8 cellular contexts compared by ENCODE assay signal in genomic region chr19:17304386-17305047, GRCh38. TPM values are rescaled to one million over a fixed set of nuclear protein-coding genes. Genes with fewer than 3 reads are reported as not detected.
A peak's percentile ranks its signal among the peaks of the same experiment; 100 is the strongest.
DNase-seq lines count a peak whose midpoint lies in the region; ATAC-seq and TF ChIP-seq lines count a peak whose summit lies in the region.

No MANE protein-coding gene starts in this region.

- H3K79me2 ChIP-seq in HCT116 (ENCODE audit: insufficient read depth, low read length) = peaks cover 14% of the 10 kb centered on the region

- TF ChIP-seq RAD21 in HCT116 (IDR thresholded peaks at IDR 0.05; ENCODE audit: low read depth) = no peak

- DNase-seq in A673 (ENCODE audit: low spot score) (no peak), HCT116 (ENCODE audit: low read depth, low spot score) (no peak), breast epithelium (ENCODE audit: low spot score in 2 of 2) (peak in 1 of 2 donors; percentile 61), RPMI8226 (no peak), NCI-H510A treated with DMSO at 0.1 percent for 48 hours (lab: John Stamatoyannopoulos, UW) (no peak), epidermal melanocyte (ENCODE audit: insufficient read length, low spot score) (no peak)
- DNase-seq in naive thymus-derived CD4-positive, alpha-beta T cell = no peak

- peaks cover 22 to 55% (median 49%) of the 10 kb centered on the region in 7 donors for H3K4me1 Mint-ChIP-seq in naive thymus-derived CD4-positive, alpha-beta T cell

- H3K36me3 ChIP-seq in A673 (ENCODE audit: insufficient read depth, low read length, poor library complexity, severe bottlenecking) (no peaks in the 10 kb centered on the region), HCT116 (ENCODE audit: control insufficient read depth in 1 of 2, insufficient read depth in 2 of 2, low read length in 2 of 2) (no peaks in the 10 kb centered on the region), breast epithelium (no peaks in the 10 kb centered on the region)
- H3K36me3 ChIP-seq in naive thymus-derived CD4-positive, alpha-beta T cell (ENCODE audit: control insufficient read depth in 2 of 3, insufficient read depth in 3 of 3, low read length in 3 of 3) = peaks cover 0 to 6% (median 0%) of the 10 kb centered on the region in 3 experiments

- POLR2A ChIA-PET in A673 (lab: Charles Lee; ENCODE audit: low non-redundant PET) (interaction anchor here (0.6 kb wide), 1 partner anchor 562 kb away, joined by 6 read pairs; no protein-coding TSS in a partner anchor), HCT116 (lab: Charles Lee) (interaction anchor here (0.9 to 3.1 kb wide), 4 partner anchors 9 to 29 kb away, joined by 3 to 22 read pairs (median 4); no protein-coding TSS in a partner anchor)
- POLR2A ChIA-PET in naive thymus-derived CD4-positive, alpha-beta T cell (lab: Charles Lee) = interaction anchor here (0.5 to 5.8 kb wide), 8 partner anchors 12 to 117 kb away, joined by 3 to 56 read pairs (median 6); partner anchors contain the start of genes ANO8, BABAM1 and GTPBP3

- no peaks in the 10 kb centered on the region for H3K27me3 Mint-ChIP-seq in naive thymus-derived CD4-positive, alpha-beta T cell

- H2AFZ ChIP-seq in HCT116 (ENCODE audit: low read depth, low read length, poor library complexity, severe bottlenecking) = no peak overlapping the region

- ATAC-seq in HCT116 (no peak), HG02870 (IDR thresholded peaks at IDR 0.05; ENCODE audit: unreplicated experiment) (no peak)
- no peak for ATAC-seq in naive thymus-derived CD4-positive, alpha-beta T cell

- BruUV-seq in A673 (replicated peaks; lab: Mats Ljungman, UMichigan) (no TSS peak), HCT116 (replicated peaks; lab: Mats Ljungman, UMichigan) (no TSS peak)

- peak overlapping the region; percentile 71 for H3K4me2 ChIP-seq in HCT116 (ENCODE audit: low read length)

- H3K9me3 ChIP-seq in A673 (ENCODE audit: low read depth, low read length, poor library complexity, severe bottlenecking) = no peaks in the 10 kb centered on the region
- no peaks in the 10 kb centered on the region for H3K9me3 ChIP-seq in HCT116 (ENCODE audit: control insufficient read depth in 1 of 2, insufficient read depth in 1 of 2, low read depth in 1 of 2, low read length in 2 of 2)
- no peaks in the 10 kb centered on the region for H3K9me3 ChIP-seq in breast epithelium
- H3K9me3 ChIP-seq in naive thymus-derived CD4-positive, alpha-beta T cell (ENCODE audit: control insufficient read depth in 2 of 3, low read length in 3 of 3) = no peaks in the 10 kb centered on the region

- H3K4me1 ChIP-seq in A673 (ENCODE audit: insufficient read depth, low read length, poor library complexity, severe bottlenecking) (peaks cover 19% of the 10 kb centered on the region), HCT116 (ENCODE audit: control insufficient read depth in 1 of 2, insufficient read depth in 2 of 2, low read length in 2 of 2) (peaks cover 36 to 59% of the 10 kb centered on the region in 2 experiments), breast epithelium (peaks cover 0 to 31% of the 10 kb centered on the region in 2 donors)
- H3K4me1 ChIP-seq in naive thymus-derived CD4-positive, alpha-beta T cell (ENCODE audit: control insufficient read depth in 2 of 2, insufficient read depth in 2 of 2, low read length in 2 of 2) = peaks cover 15 to 22% of the 10 kb centered on the region in 2 donors

- H3K27me3 ChIP-seq in A673 (replicated peaks; ENCODE audit: insufficient read depth, low read depth, low read length, poor library complexity) = no peaks in the 10 kb centered on the region
- H3K27me3 ChIP-seq in HCT116 (ENCODE audit: insufficient read depth, low read length) = no peaks in the 10 kb centered on the region
- H3K27me3 ChIP-seq in breast epithelium = no peaks in the 10 kb centered on the region
- no peaks in the 10 kb centered on the region for H3K27me3 ChIP-seq in naive thymus-derived CD4-positive, alpha-beta T cell (ENCODE audit: control insufficient read depth in 2 of 2, insufficient read depth in 2 of 2, low read length in 2 of 2)

- H3K27ac ChIP-seq in A673 (ENCODE audit: low read depth, low read length, poor library complexity, severe bottlenecking) (peak overlapping the region; percentile 42), HCT116 (ENCODE audit: low read depth, low read length) (peak overlapping the region; percentile 47), breast epithelium (peak overlapping the region; percentile 30 to 90)
- H3K27ac ChIP-seq in naive thymus-derived CD4-positive, alpha-beta T cell (ENCODE audit: low read depth, low read length) = peak overlapping the region; percentile 40

- no peaks in the 10 kb centered on the region for H3K9me2 ChIP-seq in HCT116 (ENCODE audit: insufficient read depth)

- no peaks in the 10 kb centered on the region for H3K9me3 Mint-ChIP-seq in naive thymus-derived CD4-positive, alpha-beta T cell

- intact Hi-C loops in A673 (cut with micrococcal nuclease; ENCODE audit: unreplicated experiment) = no loop called here
- intact Hi-C loops in HCT116 (cut with micrococcal nuclease) = no loop called here
- intact Hi-C loops in breast epithelium (cut with DNase I; ENCODE audit: low total_unique reads) = loop anchor here (10.0 kb wide), 1 partner anchor 80 kb away; no protein-coding TSS in a partner anchor
- intact Hi-C loops in naive thymus-derived CD4-positive, alpha-beta T cell (cut with micrococcal nuclease) = loop anchor here (1.0 to 10.0 kb wide), 13 partner anchors 12 to 1927 kb away; partner anchors contain the start of genes BABAM1 (in 2 of the 2), C19orf44 (in 2 of the 2), CALR3 (in 2 of the 2) and HAUS8 (in 2 of the 2)

- peak overlapping the region; percentile 32; the same call in 1 of the 2 replicates for H3K9ac ChIP-seq in HCT116 (ENCODE audit: low read length)

- CTCF ChIA-PET in A673 (lab: Charles Lee) = no interaction called here
- CTCF ChIA-PET in HCT116 (lab: Charles Lee) = interaction anchor here (0.7 to 2.1 kb wide), 11 partner anchors 9 to 82 kb away, joined by 3 to 33 read pairs (median 5); no protein-coding TSS in a partner anchor
- CTCF ChIA-PET in naive thymus-derived CD4-positive, alpha-beta T cell (lab: Charles Lee) = interaction anchor here (0.6 to 1.3 kb wide), 5 partner anchors 7 to 92 kb away, joined by 3 to 5 read pairs (median 3); partner anchors contain the start of genes ANO8 and BABAM1

- H4K20me1 ChIP-seq in HCT116 (ENCODE audit: insufficient read depth) = no peaks in the 10 kb centered on the region

- peak overlapping the region; percentile 84 to 94 (median 90) for H3K4me3 Mint-ChIP-seq in naive thymus-derived CD4-positive, alpha-beta T cell

- TF ChIP-seq CTCF in A673 (conservative IDR thresholded peaks at IDR 0.05; ENCODE audit: low read depth, low read length) (no peak), HCT116 (IDR thresholded peaks at IDR 0.05 in 2 of 3, conservative IDR thresholded peaks at IDR 0.05 in 1 of 3; ENCODE audit: borderline replicate concordance in 1 of 3, insufficient read depth in 1 of 3, low read depth in 2 of 3, low read length in 2 of 3) (no peak), breast epithelium (IDR thresholded peaks at IDR 0.05) (no peak)

- TF ChIP-seq POLR2A in HCT116 (IDR thresholded peaks at IDR 0.05; ENCODE audit: borderline replicate concordance, extremely low read depth, insufficient read depth, insufficient read length) (no peak), breast epithelium (IDR thresholded peaks at IDR 0.05) (no peak)

- peaks cover 0 to 4% (median 0%) of the 10 kb centered on the region in 5 donors for H3K36me3 Mint-ChIP-seq in naive thymus-derived CD4-positive, alpha-beta T cell

- H3K4me3 ChIP-seq in A673 (ENCODE audit: low read depth, low read length, poor library complexity, severe bottlenecking) (no peak overlapping the region), HCT116 (replicated peaks in 1 of 2; ENCODE audit: low read depth in 1 of 2, low read length in 2 of 2) (0 out of 4 replicates have a peak overlapping the region, but pooled peaks of 1 of the 2 experiments have one; percentile 4), breast epithelium (peak overlapping the region in 1 of 3 donors; percentile 70)
- no peak overlapping the region for H3K4me3 ChIP-seq in naive thymus-derived CD4-positive, alpha-beta T cell (ENCODE audit: low read length)

- peak overlapping the region; percentile 26 to 93 (median 90) for H3K27ac Mint-ChIP-seq in naive thymus-derived CD4-positive, alpha-beta T cell

- RAD21 ChIA-PET in HCT116 (lab: Charles Lee; ENCODE audit: low non-redundant PET in 1 of 2, low total read pairs in 2 of 2, uncharacterized antibody in 2 of 2, unreplicated experiment in 2 of 2) = interaction anchor here in 1 of 2 experiments (0.6 to 1.1 kb wide), 4 partner anchors 10 to 81 kb away, joined by 3 to 7 read pairs (median 3); no protein-coding TSS in a partner anchor

RNA-seq across cellular contexts. Expression of gene MRPL34, which starts 1.2 kb away (rescaled TPM):
- total RNA-seq in A673 (2021) (91.8 and 93.1 TPM in 2 replicates), HCT116 (2021; ENCODE audit: unreplicated experiment) (114 TPM), breast epithelium (100 to 1,000 TPM in 1 of 3 donors, 10 to 100 TPM in 2; 88.5 to 139 (median 98.0) TPM)
- polyA plus RNA-seq in HCT116 (2012) = 53.8 and 68.6 TPM in 2 replicates
- total RNA-seq in naive thymus-derived CD4-positive, alpha-beta T cell = 10 to 100 TPM; 37.0 to 76.0 (median 73.3) TPM
- polyA plus RNA-seq in naive thymus-derived CD4-positive, alpha-beta T cell = 100 to 1,000 TPM; 203 to 217 TPM

RNA-seq across cellular contexts. Expression of gene ABHD8, which starts 1.3 kb away (rescaled TPM):
- total RNA-seq in A673 (2021) (11.0 and 16.8 TPM in 2 replicates), HCT116 (2021; ENCODE audit: unreplicated experiment) (5.2 TPM), breast epithelium (10 to 100 TPM in 2 of 3 donors, 1 to 10 TPM in 1; 6.7 to 14.4 (median 11.0) TPM)
- polyA plus RNA-seq in HCT116 (2012) = 4.5 and 6.2 TPM in 2 replicates
- total RNA-seq in naive thymus-derived CD4-positive, alpha-beta T cell = 10 to 100 TPM in 2 of 5 experiments, 1 to 10 TPM in 3; 7.0 to 12.3 (median 9.5) TPM
- 10 to 100 TPM in 1 of 2 donors, 1 to 10 TPM in 1; 7.5 to 12.4 TPM for polyA plus RNA-seq in naive thymus-derived CD4-positive, alpha-beta T cell

RNA-seq across cellular contexts. Expression of gene DDA1, which starts 4.8 kb away (rescaled TPM):
- total RNA-seq in A673 (2021) = 67.2 and 68.5 TPM in 2 replicates
- total RNA-seq in HCT116 (2021; ENCODE audit: unreplicated experiment) = 68.6 TPM
- 65.0 and 72.6 TPM in 2 replicates for polyA plus RNA-seq in HCT116 (2012)
- 10 to 100 TPM in 2 of 3 donors, 1 to 10 TPM in 1; 9.2 to 18.7 (median 11.1) TPM for total RNA-seq in breast epithelium
- total RNA-seq in naive thymus-derived CD4-positive, alpha-beta T cell = 10 to 100 TPM; 31.6 to 41.9 (median 39.5) TPM
- 10 to 100 TPM; 19.7 to 30.9 TPM for polyA plus RNA-seq in naive thymus-derived CD4-positive, alpha-beta T cell

RNA-seq across cellular contexts. Expression of gene ANKLE1, which starts 22.8 kb away (rescaled TPM):
- total RNA-seq in A673 (2021) (15.8 and 17.5 TPM in 2 replicates), HCT116 (2021; ENCODE audit: unreplicated experiment) (14.8 TPM), breast epithelium (1 to 10 TPM in 2 of 3 donors, under 1 TPM in 1; 0.96 to 1.6 (median 1.0) TPM)
- polyA plus RNA-seq in HCT116 (2012) = 8.7 and 8.8 TPM in 2 replicates
- 1 to 10 TPM; 2.3 to 5.5 (median 3.4) TPM for total RNA-seq in naive thymus-derived CD4-positive, alpha-beta T cell
- polyA plus RNA-seq in naive thymus-derived CD4-positive, alpha-beta T cell = under 1 TPM in 1 of 2 donors, not detected in 1; 0.29 TPM

RNA-seq across cellular contexts. Expression of gene ANO8, which starts 30.1 kb away (rescaled TPM):
- 18.6 and 22.1 TPM in 2 replicates for total RNA-seq in A673 (2021)
- 22.9 TPM for total RNA-seq in HCT116 (2021; ENCODE audit: unreplicated experiment)
- polyA plus RNA-seq in HCT116 (2012) = 14.9 and 16.5 TPM in 2 replicates
- 1 to 10 TPM; 5.1 to 7.2 (median 5.9) TPM for total RNA-seq in breast epithelium
- total RNA-seq in naive thymus-derived CD4-positive, alpha-beta T cell = 10 to 100 TPM; 12.9 to 22.3 (median 16.9) TPM
- polyA plus RNA-seq in naive thymus-derived CD4-positive, alpha-beta T cell = under 1 TPM; 0.26 to 0.30 TPM

Comparison
In these comparisons a context has a peak if more than half of its experiments do, and no peak if none do; other contexts are left out.
1. intact Hi-C loops: an anchor here in breast epithelium (10.0 kb wide) and naive thymus-derived CD4-positive, alpha-beta T cell (1.0 to 10.0 kb wide); none called in A673 and HCT116.